Comparison of ENCODE assay signal across 8 cellular contexts in the genomic region with DNA sequence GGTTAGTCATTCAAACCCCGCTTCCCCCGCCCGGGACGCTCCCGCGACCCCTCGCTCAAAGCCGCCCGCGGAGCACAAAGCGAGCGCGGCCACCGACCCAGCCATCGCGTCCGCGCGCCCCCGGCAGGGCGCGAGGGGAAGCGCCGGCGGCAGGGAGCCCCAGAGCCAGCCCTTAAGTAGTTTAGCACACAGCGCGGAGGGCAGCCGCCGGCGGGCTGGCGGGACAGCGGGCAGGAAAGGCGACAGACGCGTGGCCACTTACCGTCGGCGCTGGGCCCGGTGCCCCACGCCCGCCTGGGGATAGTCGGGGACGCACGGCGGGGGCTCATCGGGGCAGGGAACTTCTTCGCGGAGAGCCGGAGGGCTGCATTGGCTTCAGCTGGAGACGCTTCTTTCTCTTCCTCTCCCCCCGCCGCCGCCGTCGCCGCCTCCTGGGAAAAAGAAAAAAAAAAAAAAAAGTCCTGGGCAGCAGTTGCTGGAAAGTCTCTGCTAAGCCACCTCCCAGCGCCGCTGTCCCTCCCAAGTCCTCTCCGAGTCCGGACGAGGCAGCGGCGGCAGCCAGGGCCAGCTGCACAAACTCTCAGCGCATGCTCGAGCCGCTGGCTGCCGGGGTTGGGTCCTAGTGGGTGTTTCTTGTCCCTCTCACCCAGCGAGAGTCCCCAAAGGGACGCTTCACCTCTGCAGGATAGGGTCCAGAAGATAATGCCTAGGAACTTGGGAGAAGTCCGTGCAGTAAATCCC. TPM values are rescaled to one million over a fixed set of nuclear protein-coding genes. Genes with fewer than 3 reads are reported as not detected.
DNase-seq lines count a peak whose midpoint lies in the region; ATAC-seq and TF ChIP-seq lines count a peak whose summit lies in the region.

A gene with protein sequence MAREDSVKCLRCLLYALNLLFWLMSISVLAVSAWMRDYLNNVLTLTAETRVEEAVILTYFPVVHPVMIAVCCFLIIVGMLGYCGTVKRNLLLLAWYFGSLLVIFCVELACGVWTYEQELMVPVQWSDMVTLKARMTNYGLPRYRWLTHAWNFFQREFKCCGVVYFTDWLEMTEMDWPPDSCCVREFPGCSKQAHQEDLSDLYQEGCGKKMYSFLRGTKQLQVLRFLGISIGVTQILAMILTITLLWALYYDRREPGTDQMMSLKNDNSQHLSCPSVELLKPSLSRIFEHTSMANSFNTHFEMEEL (minus strand): TSS at position 587 of the 741 bp plus-strand sequence. CDS start 1,381 bp downstream, outside the sequence.

- intact Hi-C loops in left colon (cut with DNase I, micrococcal nuclease), result loop anchor here in 1 of 2 donors (10.0 kb wide), 1 partner anchor 87 kb away; no protein-coding TSS in a partner anchor

- DNase-seq in AG10803 (ENCODE audit: low read depth), result peak; percentile 50
- peak; percentile 27 for DNase-seq in NCI-H2171 (lab: John Stamatoyannopoulos, UW)
- DNase-seq in activated CD4-positive, alpha-beta T cell treated with anti-CD3 and anti-CD28 coated beads for 1 hour, result peak; percentile 10
- peak; percentile 58 for DNase-seq in dedifferentiated amniotic fluid mesenchymal stem cell (ENCODE audit: extremely low spot score)
- DNase-seq in left colon, result peak; percentile 83
- peak; percentile 66 for DNase-seq in stimulated activated CD4-positive, alpha-beta T cell treated with anti-CD3 and anti-CD28 coated beads, Interleukin-15, amount 100 ng/mL, for 24 hours

- ATAC-seq in GM18909 (IDR thresholded peaks at IDR 0.05; ENCODE audit: poor library complexity, unreplicated experiment) (peak; percentile 82), HG03097 (IDR thresholded peaks at IDR 0.05; ENCODE audit: low FRiP score, unreplicated experiment) (peak; percentile 69), left colon (peak; percentile 76)

- H3K4me3 ChIP-seq in AG10803 (ENCODE audit: low read length), result peak within 1 kb of the TSS; percentile 66

- TF ChIP-seq CTCF in AG10803 (conservative IDR thresholded peaks at IDR 0.05; ENCODE audit: low read length), result peak; percentile 35

RNA-seq across cellular contexts. Expression of the gene that starts here (rescaled TPM):
- total RNA-seq in left colon, result 10 to 100 TPM; 30.3 to 32.1 TPM

Comparison
In these comparisons a context has a peak if more than half of its experiments do, and no peak if none do; other contexts are left out.
1. Peak in every context shown above with its lines: DNase-seq, ATAC-seq and H3K4me3 ChIP-seq.
2. DNase-seq: peak in every context shown above with its lines; median percentile 83 in left colon; 66 in stimulated activated CD4-positive, alpha-beta T cell treated with anti-CD3 and anti-CD28 coated beads, Interleukin-15, amount 100 ng/mL, for 24 hours; 58 in dedifferentiated amniotic fluid mesenchymal stem cell; 50 in AG10803; 27 in NCI-H2171; 10 in activated CD4-positive, alpha-beta T cell treated with anti-CD3 and anti-CD28 coated beads for 1 hour.